Comparison of ENCODE assay signal across 29 cellular contexts in the genomic region with DNA sequence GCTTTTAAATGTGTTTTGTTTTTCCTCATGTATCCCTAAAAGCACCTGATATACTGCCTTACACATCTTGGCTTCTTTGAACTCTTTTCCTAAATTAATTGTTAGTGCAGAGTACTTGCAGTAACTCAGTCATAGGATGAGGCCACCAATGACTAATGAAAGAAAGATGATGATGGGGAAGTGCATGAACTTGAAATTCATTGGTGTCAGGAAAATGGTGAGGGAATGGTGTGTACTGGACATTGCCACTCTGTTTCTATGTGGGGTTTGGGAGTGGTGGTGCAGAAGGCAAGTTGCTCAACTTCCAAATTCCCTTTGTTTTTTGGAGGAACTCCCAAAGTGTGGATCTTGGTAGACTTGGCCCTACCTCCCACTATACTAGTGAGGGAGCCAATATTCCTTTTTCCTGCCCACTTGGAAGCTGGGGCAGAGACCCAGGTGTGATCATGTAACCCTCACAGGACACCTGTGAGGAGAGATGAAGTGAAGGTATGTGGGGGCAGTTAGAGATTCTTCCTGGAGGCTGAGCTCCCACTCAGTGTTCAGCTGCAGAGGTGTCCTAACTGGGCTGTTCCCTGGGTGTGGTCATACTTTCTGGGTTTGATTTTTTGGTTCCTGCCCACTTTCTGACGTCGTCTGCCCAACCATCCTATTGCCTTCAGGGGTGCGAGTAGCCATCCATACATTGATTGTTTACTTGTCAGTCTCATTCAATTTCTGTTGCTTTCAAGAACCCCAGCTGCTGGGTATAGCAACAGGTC.
DNase-seq lines count a peak whose midpoint lies in the region; ATAC-seq and TF ChIP-seq lines count a peak whose summit lies in the region.
"Had no signal": no experiment of that assay in that cellular context is flagged by ENCODE, and none has a peak within 500 bp of the region (broad histone marks: within the 10 kb centered on the region; RNA-seq: fewer than 3 reads in every experiment).

No MANE protein-coding gene starts in this region.

- H3K36me3 Mint-ChIP-seq in Calu3 (ENCODE audit: insufficient read depth, unreplicated experiment) = peaks cover 6% of the 10 kb centered on the region
- H3K36me3 Mint-ChIP-seq in stimulated activated memory B cell treated with anti-CD40 and anti-IgM and Interleukin-4, amounts not matched to agents 10 μg/mL and 1 μg/mL and 100 μg/mL, for 72 hours = no peaks in the 10 kb centered on the region
- H3K36me3 Mint-ChIP-seq: activated CD4-positive, alpha-beta memory T cell treated with anti-CD3 and anti-CD28 coated beads for 36 hours; activated naive CD8-positive, alpha-beta T cell treated with anti-CD3 and anti-CD28 coated beads for 36 hours; CD4-positive, alpha-beta memory T cell; T-cell had no signal

- H3K4me1 Mint-ChIP-seq in Calu3 (ENCODE audit: low read depth, unreplicated experiment) = peaks cover 23% of the 10 kb centered on the region
- H3K4me1 Mint-ChIP-seq in stimulated activated memory B cell treated with anti-CD40 and anti-IgM and Interleukin-4, amounts not matched to agents 10 μg/mL and 1 μg/mL and 100 μg/mL, for 72 hours = peaks cover 7% of the 10 kb centered on the region
- H3K4me1 Mint-ChIP-seq: activated naive CD8-positive, alpha-beta T cell treated with anti-CD3 and anti-CD28 coated beads for 36 hours; T-cell had no signal

- ATAC-seq in stimulated activated memory B cell treated with anti-CD40 and anti-IgM and Interleukin-4, amounts not matched to agents 10 μg/mL and 1 μg/mL and 100 μg/mL, for 72 hours = no peak
- ATAC-seq: A549, right cardiac atrium, T-cell had no signal

- H3K27ac Mint-ChIP-seq in Calu3 (ENCODE audit: unreplicated experiment) = no peak overlapping the region
- H3K27ac Mint-ChIP-seq in stimulated activated memory B cell treated with anti-CD40 and anti-IgM and Interleukin-4, amounts not matched to agents 10 μg/mL and 1 μg/mL and 100 μg/mL, for 72 hours = no peak overlapping the region
- H3K27ac Mint-ChIP-seq: activated CD4-positive, alpha-beta memory T cell treated with anti-CD3 and anti-CD28 coated beads for 36 hours; activated naive CD8-positive, alpha-beta T cell treated with anti-CD3 and anti-CD28 coated beads for 36 hours; CD4-positive, alpha-beta memory T cell; IgD-negative memory B cell; T-cell had no signal

- H3K27me3 ChIP-seq in GM23248 (replicated peaks; ENCODE audit: insufficient read depth) = no peaks in the 10 kb centered on the region
- H3K27me3 ChIP-seq in parathyroid adenoma (ENCODE audit: control insufficient read depth, insufficient read depth, low read length) = no peaks in the 10 kb centered on the region
- H3K27me3 ChIP-seq: SJSA1, vagina had no signal

- peak; percentile 38 for DNase-seq in GM23248
- peak; percentile 11 for DNase-seq in RPMI7951 (ENCODE audit: low read depth)
- peak; percentile 21 for DNase-seq in fibroblast of peridontal ligament (ENCODE audit: extremely low read depth)
- no peak for DNase-seq in NOMO-1 (lab: John Stamatoyannopoulos, UW; ENCODE audit: unreplicated experiment in 2 of 2)
- no peak for DNase-seq in Calu3
- DNase-seq in NCI-H2196 treated with DMSO at 0.1 percent for 48 hours (lab: John Stamatoyannopoulos, UW; ENCODE audit: unreplicated experiment) = no peak
- DNase-seq: activated CD4-positive, alpha-beta memory T cell treated with anti-CD3 and anti-CD28 coated beads for 36 hours; activated effector memory CD4-positive, alpha-beta T cell treated with Interleukin-2 at 50 U/mL for 16 hours; activated naive CD8-positive, alpha-beta T cell treated with anti-CD3 and anti-CD28 coated beads for 36 hours; activated T-cell treated with anti-CD3 and anti-CD28 coated beads for 4 hours; aorta; CD4-positive, alpha-beta memory T cell; dermis blood vessel endothelial cell; DMS 273 treated with DMSO at 0.1 percent for 48 hours; head of caudate nucleus; NCI-H1092 treated with DMSO at 0.1 percent for 48 hours; NCI-H1930; NCI-H526 treated with DMSO at 0.1 percent for 48 hours; right cardiac atrium; stimulated activated CD4-positive, alpha-beta T cell treated with anti-CD3 and anti-CD28 coated beads, Interleukin-4, amount 100 ng/mL, for 4 hours; stimulated activated naive CD4-positive, alpha-beta T cell; T-cell had no signal

- H3K9ac ChIP-seq in GM23248 (no peak overlapping the region), parathyroid adenoma (no peak overlapping the region)

- intact Hi-C loops in Calu3 (cut with micrococcal nuclease; ENCODE audit: unreplicated experiment) = no loop called here

- H3K4me1 ChIP-seq in GM23248 (ENCODE audit: insufficient read depth) (peaks cover 6% of the 10 kb centered on the region; the same call in 1 of the 2 replicates), parathyroid adenoma (peaks cover 62% of the 10 kb centered on the region)
- H3K4me1 ChIP-seq: SJSA1, vagina had no signal

- no peaks in the 10 kb centered on the region for H3F3A ChIP-seq in GM23248 (ENCODE audit: insufficient read depth)

- WGBS in GM23248 (ENCODE audit: low coverage in 1 of 2, low lambda C conversion rate in 2 of 2, missing lambda C conversion rate in 2 of 2), 2 experiments = 54 to 84% methylated on average over 3 of the region's 3 CpGs

- H3K4me2 ChIP-seq in GM23248 (ENCODE audit: unreplicated experiment) (no peak overlapping the region), parathyroid adenoma (ENCODE audit: low read length) (no peak overlapping the region)
- H3K4me2 ChIP-seq: A549 had no signal

- no TSS peak for BruUV-seq in Calu3 (replicated peaks; lab: Mats Ljungman, UMichigan)

- H3K36me3 ChIP-seq in GM23248 (ENCODE audit: low read depth) = no peaks in the 10 kb centered on the region
- H3K36me3 ChIP-seq in parathyroid adenoma (ENCODE audit: control insufficient read depth, insufficient read depth, low read length) = no peaks in the 10 kb centered on the region
- H3K36me3 ChIP-seq: SJSA1, thoracic aorta, vagina had no signal

- H4K20me1 ChIP-seq in GM23248 (ENCODE audit: insufficient read depth) = no peaks in the 10 kb centered on the region

- no peak overlapping the region for H3K4me3 Mint-ChIP-seq in Calu3 (ENCODE audit: low read depth, unreplicated experiment)
- no peak overlapping the region for H3K4me3 Mint-ChIP-seq in stimulated activated memory B cell treated with anti-CD40 and anti-IgM and Interleukin-4, amounts not matched to agents 10 μg/mL and 1 μg/mL and 100 μg/mL, for 72 hours
- H3K4me3 Mint-ChIP-seq: activated CD4-positive, alpha-beta memory T cell treated with anti-CD3 and anti-CD28 coated beads for 36 hours; activated naive CD8-positive, alpha-beta T cell treated with anti-CD3 and anti-CD28 coated beads for 36 hours; CD4-positive, alpha-beta memory T cell; IgD-negative memory B cell; T-cell had no signal

- H2AFZ ChIP-seq in GM23248 (no peak overlapping the region), parathyroid adenoma (no peak overlapping the region)

- H3K9me2 ChIP-seq in GM23248 (ENCODE audit: insufficient read depth) = no peaks in the 10 kb centered on the region

- H3K27me3 Mint-ChIP-seq in Calu3 (ENCODE audit: unreplicated experiment) = no peaks in the 10 kb centered on the region
- H3K27me3 Mint-ChIP-seq in stimulated activated memory B cell treated with anti-CD40 and anti-IgM and Interleukin-4, amounts not matched to agents 10 μg/mL and 1 μg/mL and 100 μg/mL, for 72 hours = no peaks in the 10 kb centered on the region
- H3K27me3 Mint-ChIP-seq: IgD-negative memory B cell had no signal

- no peaks in the 10 kb centered on the region for H3K9me3 Mint-ChIP-seq in Calu3 (ENCODE audit: low read depth, unreplicated experiment)
- no peaks in the 10 kb centered on the region for H3K9me3 Mint-ChIP-seq in stimulated activated memory B cell treated with anti-CD40 and anti-IgM and Interleukin-4, amounts not matched to agents 10 μg/mL and 1 μg/mL and 100 μg/mL, for 72 hours
- H3K9me3 Mint-ChIP-seq: activated CD4-positive, alpha-beta memory T cell treated with anti-CD3 and anti-CD28 coated beads for 36 hours; activated naive CD8-positive, alpha-beta T cell treated with anti-CD3 and anti-CD28 coated beads for 36 hours; CD4-positive, alpha-beta memory T cell; IgD-negative memory B cell; T-cell had no signal

- CTCF ChIA-PET in Calu3 (lab: Charles Lee) = no interaction called here

- no peak overlapping the region for H3K4me3 ChIP-seq in GM23248
- H3K4me3 ChIP-seq in parathyroid adenoma (ENCODE audit: low read depth, low read length) = no peak overlapping the region
- H3K4me3 ChIP-seq: A549, SJSA1, thoracic aorta, vagina had no signal

- H3K79me2 ChIP-seq in GM23248 (ENCODE audit: insufficient read depth) (no peaks in the 10 kb centered on the region), parathyroid adenoma (peaks cover 27% of the 10 kb centered on the region)

- no peak overlapping the region for H3K27ac ChIP-seq in GM23248
- H3K27ac ChIP-seq in parathyroid adenoma = peak overlapping the region; percentile 83
- H3K27ac ChIP-seq: A549, SJSA1, thoracic aorta, vagina had no signal

- TF ChIP-seq CTCF in parathyroid adenoma (IDR thresholded peaks at IDR 0.05) (no peak), Calu3 (IDR thresholded peaks at IDR 0.05; ENCODE audit: unreplicated experiment) (no peak)

- H3K9me3 ChIP-seq in GM23248 (ENCODE audit: low read depth) (no peaks in the 10 kb centered on the region), parathyroid adenoma (ENCODE audit: control insufficient read depth, low read length) (no peaks in the 10 kb centered on the region)
- H3K9me3 ChIP-seq: A549, SJSA1, thoracic aorta, vagina had no signal

- in situ Hi-C loops in GM23248 (cut with MboI) = no loop called here

Comparison
In these comparisons a context has a peak if more than half of its experiments do, and no peak if none do; other contexts are left out.
1. DNase-seq: peak in GM23248 (single experiment), RPMI7951 (single experiment) and fibroblast of peridontal ligament (single experiment); none in NOMO-1 (0 of 2), Calu3 (single experiment) and NCI-H2196 treated with DMSO at 0.1 percent for 48 hours (single experiment).